13 cellular contexts compared by ENCODE assay signal in the genomic region with DNA sequence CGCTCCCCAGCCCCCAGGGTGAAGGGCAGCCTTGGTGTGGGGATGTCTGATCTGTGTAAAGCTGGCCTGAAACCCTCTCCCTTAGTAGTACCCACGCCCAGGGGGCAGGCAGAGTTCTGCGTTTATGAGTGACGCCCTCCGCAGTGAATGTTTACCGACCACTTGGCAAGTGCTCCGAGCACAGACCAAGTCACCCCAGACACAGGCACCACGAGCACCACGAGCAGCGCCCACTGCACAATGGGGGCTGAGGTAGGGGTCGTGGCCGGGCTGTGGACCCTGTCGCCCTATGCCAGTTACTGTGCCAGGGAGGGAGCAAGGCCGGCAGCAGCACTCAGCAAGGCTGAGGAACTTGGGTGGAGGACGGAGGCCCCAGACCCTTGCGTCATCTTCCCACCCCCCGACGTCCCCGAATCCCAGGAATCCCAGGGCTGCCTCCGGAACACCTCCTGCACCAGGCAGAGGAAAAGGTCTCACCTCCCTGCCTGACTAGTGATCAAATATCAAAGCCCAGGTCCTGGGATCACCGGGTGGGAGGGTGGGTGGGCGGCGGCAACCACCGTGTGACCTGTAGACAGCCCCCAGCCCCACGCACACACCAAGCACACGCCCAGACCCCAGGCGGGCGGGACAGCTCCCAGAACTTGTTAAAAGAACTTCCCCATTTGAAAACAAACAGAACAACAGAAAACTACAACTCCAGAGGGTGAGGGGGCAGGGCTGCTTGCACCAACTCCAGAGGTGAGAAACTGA. TPM values are rescaled to one million over a fixed set of nuclear protein-coding genes. Genes with fewer than 3 reads are reported as not detected.
A peak's percentile ranks its signal among the peaks of the same experiment; 100 is the strongest.
DNase-seq lines count a peak whose midpoint lies in the region; ATAC-seq, FAIRE-seq and TF ChIP-seq lines count a peak whose summit lies in the region.
"Had no signal": no experiment of that assay in that cellular context is flagged by ENCODE, and none has a peak within 500 bp of the region (broad histone marks: within the 10 kb centered on the region; RNA-seq: fewer than 3 reads in every experiment).

No MANE protein-coding gene starts in this region.

- no peak for FAIRE-seq in astrocyte (lab: Jason Lieb, UNC)
- FAIRE-seq: D721Med, GM18507 had no signal

- H3K9me3 Mint-ChIP-seq in GM23338 (no peaks in the 10 kb centered on the region), astrocyte (ENCODE audit: unreplicated experiment) (no peaks in the 10 kb centered on the region)
- H3K9me3 Mint-ChIP-seq: activated T-helper 1 cell treated with anti-CD3 and anti-CD28 coated beads, Interleukin-12 subunit alpha, Interleukin-12 subunit beta, Interleukin-2, Interleukin-4 antibody, amounts not matched to agents 30 ng/mL and 10 ng/mL and 1 ng/mL, durations not matched to agents 14 hours and 24 hours and 36 hours had no signal

- H3K79me2 ChIP-seq in GM23338 (replicated peaks; ENCODE audit: insufficient read depth) (peaks cover 15% of the 10 kb centered on the region), astrocyte (ENCODE audit: insufficient read depth, low read length) (peaks cover 85% of the 10 kb centered on the region)

- TF ChIP-seq CTCF in GM23338 (conservative IDR thresholded peaks at IDR 0.05; ENCODE audit: low read depth in 2 of 2) (no peak), astrocyte (IDR thresholded peaks at IDR 0.05; ENCODE audit: insufficient read depth, low read depth, low read length) (no peak), BE2C (IDR thresholded peaks at IDR 0.05; ENCODE audit: low read depth, low read length) (no peak)

- H3K9ac ChIP-seq in astrocyte (ENCODE audit: low read length) (peak overlapping the region; percentile 70), stomach smooth muscle (ENCODE audit: low read length in 2 of 2) (no peak overlapping the region)

- peak overlapping the region; percentile 46; the same call in 2 of the 3 replicates for H3K4me3 Mint-ChIP-seq in GM23338
- H3K4me3 Mint-ChIP-seq in astrocyte (ENCODE audit: unreplicated experiment): peak overlapping the region; percentile 54
- H3K4me3 Mint-ChIP-seq: activated T-helper 1 cell treated with anti-CD3 and anti-CD28 coated beads, Interleukin-12 subunit alpha, Interleukin-12 subunit beta, Interleukin-2, Interleukin-4 antibody, amounts not matched to agents 30 ng/mL and 10 ng/mL and 1 ng/mL, durations not matched to agents 14 hours and 24 hours and 36 hours had no signal

- H3K9me3 ChIP-seq in astrocyte (ENCODE audit: insufficient read depth, low read depth, low read length) (no peaks in the 10 kb centered on the region), stomach smooth muscle (ENCODE audit: control insufficient read depth in 2 of 2, low read length in 2 of 2) (no peaks in the 10 kb centered on the region), BE2C (no peaks in the 10 kb centered on the region)
- H3K9me3 ChIP-seq: MG63 had no signal

- H3K4me3 ChIP-seq in GM23338 (no peak overlapping the region), astrocyte (ENCODE audit: insufficient read depth, low read depth, low read length) (no peak overlapping the region), stomach smooth muscle (ENCODE audit: low read length in 2 of 2) (peak overlapping the region in 1 of 2 donors; percentile 40), BE2C (ENCODE audit: low read depth, low read length) (no peak overlapping the region)

- peak overlapping the region; percentile 48; the same call in 1 of the 2 replicates for H3K4me2 ChIP-seq in GM23338
- H3K4me2 ChIP-seq in astrocyte (ENCODE audit: low read length): peak overlapping the region; percentile 82

- peaks cover 3% of the 10 kb centered on the region; the same call in 1 of the 2 replicates for H3K27me3 ChIP-seq in GM23338 (ENCODE audit: insufficient read depth)
- H3K27me3 ChIP-seq in astrocyte (ENCODE audit: insufficient read depth, low read length): no peaks in the 10 kb centered on the region
- no peaks in the 10 kb centered on the region for H3K27me3 ChIP-seq in layer of hippocampus (ENCODE audit: control insufficient read depth, insufficient read depth, low read length)
- H3K27me3 ChIP-seq in stomach smooth muscle (ENCODE audit: control insufficient read depth in 1 of 2, insufficient read depth in 2 of 2, low read length in 2 of 2): no peaks in the 10 kb centered on the region
- H3K27me3 ChIP-seq in BE2C: no peaks in the 10 kb centered on the region
- H3K27me3 ChIP-seq: MG63 had no signal

- no peaks in the 10 kb centered on the region for H3K9me2 ChIP-seq in GM23338 (ENCODE audit: insufficient read depth)

- H4K20me1 ChIP-seq in GM23338 (replicated peaks; ENCODE audit: insufficient read depth) (no peaks in the 10 kb centered on the region; the same call in 1 of the 2 replicates), astrocyte (ENCODE audit: insufficient read depth, low read length) (peaks cover 84% of the 10 kb centered on the region)

- peaks cover 3% of the 10 kb centered on the region; the same call in 2 of the 3 replicates for H3K36me3 Mint-ChIP-seq in GM23338 (ENCODE audit: low read depth)
- H3K36me3 Mint-ChIP-seq in astrocyte (ENCODE audit: low read depth, unreplicated experiment): peaks cover 2% of the 10 kb centered on the region

- H3K27me3 Mint-ChIP-seq in GM23338 (ENCODE audit: insufficient read depth, low read depth, poor library complexity): peaks cover 24% of the 10 kb centered on the region
- no peaks in the 10 kb centered on the region for H3K27me3 Mint-ChIP-seq in astrocyte (ENCODE audit: low read depth, unreplicated experiment)

- no peaks in the 10 kb centered on the region for H3K36me3 ChIP-seq in GM23338 (ENCODE audit: insufficient read depth)
- no peaks in the 10 kb centered on the region for H3K36me3 ChIP-seq in astrocyte (ENCODE audit: insufficient read depth, low read length)
- H3K36me3 ChIP-seq in stomach smooth muscle (ENCODE audit: control insufficient read depth in 2 of 2, insufficient read depth in 2 of 2, low read length in 2 of 2): peaks cover 0 to 8% of the 10 kb centered on the region in 2 donors
- peaks cover 15% of the 10 kb centered on the region for H3K36me3 ChIP-seq in BE2C

- H2AFZ ChIP-seq in GM23338: no peak overlapping the region
- no peak overlapping the region for H2AFZ ChIP-seq in astrocyte (ENCODE audit: low read depth, low read length)

- H3F3A ChIP-seq in GM23338 (replicated peaks; ENCODE audit: low read depth): 0 out of 2 replicates have a peak, but pooled peaks cover 13% of the 10 kb centered on the region

- peak; percentile 5 for ATAC-seq in GM23338
- no peak for ATAC-seq in GM21737 (IDR thresholded peaks at IDR 0.05; ENCODE audit: unreplicated experiment)

- DNase-seq in GM23338 (ENCODE audit: low spot score) (no peak), astrocyte (ENCODE audit: low read depth) (no peak), BE2C (no peak), NCI-H226 (no peak)
- DNase-seq in activated naive CD4-positive, alpha-beta T cell treated with anti-CD3 and anti-CD28 coated beads, Interleukin-2, amount 50 U/mL, for 16 hours: no peak
- DNase-seq: NCI-H748 treated with DMSO at 0.1 percent for 48 hours had no signal

- H3K4me1 Mint-ChIP-seq in GM23338: peaks cover 60% of the 10 kb centered on the region
- H3K4me1 Mint-ChIP-seq in astrocyte (ENCODE audit: low read depth, unreplicated experiment): peaks cover 16% of the 10 kb centered on the region

- H3K27ac ChIP-seq in GM23338 (ENCODE audit: low read depth): peak overlapping the region; percentile 76; the same call in 1 of the 2 replicates
- H3K27ac ChIP-seq in astrocyte (ENCODE audit: low read depth, low read length): peak overlapping the region; percentile 81
- peak overlapping the region; percentile 68 for H3K27ac ChIP-seq in layer of hippocampus (ENCODE audit: low read depth, low read length)
- H3K27ac ChIP-seq in stomach smooth muscle (ENCODE audit: low read length): peak overlapping the region; percentile 77

- H3K27ac Mint-ChIP-seq in GM23338 (peak overlapping the region; percentile 93), astrocyte (ENCODE audit: unreplicated experiment) (no peak overlapping the region)
- H3K27ac Mint-ChIP-seq: activated T-helper 1 cell treated with anti-CD3 and anti-CD28 coated beads, Interleukin-12 subunit alpha, Interleukin-12 subunit beta, Interleukin-2, Interleukin-4 antibody, amounts not matched to agents 30 ng/mL and 10 ng/mL and 1 ng/mL, durations not matched to agents 14 hours and 24 hours and 36 hours had no signal

- H3K4me1 ChIP-seq in GM23338 (ENCODE audit: insufficient read depth) (peaks cover 55% of the 10 kb centered on the region), astrocyte (ENCODE audit: insufficient read depth, low read length) (peaks cover 67% of the 10 kb centered on the region), stomach smooth muscle (ENCODE audit: control insufficient read depth, insufficient read depth, low read length) (peaks cover 76% of the 10 kb centered on the region), BE2C (peaks cover 33% of the 10 kb centered on the region)

TF ChIP-seq in GM23338, 12 proteins besides CTCF, POLR2A, EP300 and RAD21 (continues in another document):
- TF ChIP-seq EZH2 (IDR thresholded peaks at IDR 0.05; ENCODE audit: low read depth, unreplicated experiment): no peak

RNA-seq across cellular contexts. Expression of a gene that starts 5.3 kb away (rescaled TPM):
- 15.5 and 16.9 TPM in 2 replicates for total RNA-seq in GM23338 (2014; rRNA removed; shearing (Covaris generic))
- polyA plus RNA-seq in GM23338 (2016; fragmentation: Nextera tagmentation; extraction: Ambion mirVana): 7.1 and 8.0 TPM in 2 replicates
- 32.0 and 38.7 TPM in 2 replicates for total RNA-seq in astrocyte
- 147 TPM for polyA plus RNA-seq in BE2C (2012; ENCODE audit: insufficient read depth, insufficient read length, low read depth)

RNA-seq across cellular contexts. Expression of a gene that starts 25.9 kb away (rescaled TPM):
- total RNA-seq in GM23338 (2014; rRNA removed; shearing (Covaris generic)): 84.1 and 113 TPM in 2 replicates
- polyA plus RNA-seq in GM23338 (2016; fragmentation: Nextera tagmentation; extraction: Ambion mirVana): 283 and 331 TPM in 2 replicates
- total RNA-seq in astrocyte: 50.7 and 51.9 TPM in 2 replicates
- polyA plus RNA-seq in BE2C (2012; ENCODE audit: insufficient read depth, insufficient read length, low read depth): 216 TPM

RNA-seq across cellular contexts. Expression of a gene that starts 39.4 kb away (rescaled TPM):
- 40.5 and 46.4 TPM in 2 replicates for total RNA-seq in GM23338 (2014; rRNA removed; shearing (Covaris generic))
- 14.2 and 19.1 TPM in 2 replicates for polyA plus RNA-seq in GM23338 (2016; fragmentation: Nextera tagmentation; extraction: Ambion mirVana)
- total RNA-seq in astrocyte: 25.0 and 26.4 TPM in 2 replicates
- polyA plus RNA-seq in BE2C (2012; ENCODE audit: insufficient read depth, insufficient read length, low read depth): 72.6 TPM

RNA-seq across cellular contexts. Expression of a gene that starts 48.7 kb away (rescaled TPM):
- 75.5 and 75.9 TPM in 2 replicates for total RNA-seq in GM23338 (2014; rRNA removed; shearing (Covaris generic))
- 46.6 and 56.3 TPM in 2 replicates for polyA plus RNA-seq in GM23338 (2016; fragmentation: Nextera tagmentation; extraction: Ambion mirVana)
- 36.4 and 39.8 TPM in 2 replicates for total RNA-seq in astrocyte
- 154 TPM for polyA plus RNA-seq in BE2C (2012; ENCODE audit: insufficient read depth, insufficient read length, low read depth)
